7 cellular contexts compared by ENCODE assay signal in the genomic region with DNA sequence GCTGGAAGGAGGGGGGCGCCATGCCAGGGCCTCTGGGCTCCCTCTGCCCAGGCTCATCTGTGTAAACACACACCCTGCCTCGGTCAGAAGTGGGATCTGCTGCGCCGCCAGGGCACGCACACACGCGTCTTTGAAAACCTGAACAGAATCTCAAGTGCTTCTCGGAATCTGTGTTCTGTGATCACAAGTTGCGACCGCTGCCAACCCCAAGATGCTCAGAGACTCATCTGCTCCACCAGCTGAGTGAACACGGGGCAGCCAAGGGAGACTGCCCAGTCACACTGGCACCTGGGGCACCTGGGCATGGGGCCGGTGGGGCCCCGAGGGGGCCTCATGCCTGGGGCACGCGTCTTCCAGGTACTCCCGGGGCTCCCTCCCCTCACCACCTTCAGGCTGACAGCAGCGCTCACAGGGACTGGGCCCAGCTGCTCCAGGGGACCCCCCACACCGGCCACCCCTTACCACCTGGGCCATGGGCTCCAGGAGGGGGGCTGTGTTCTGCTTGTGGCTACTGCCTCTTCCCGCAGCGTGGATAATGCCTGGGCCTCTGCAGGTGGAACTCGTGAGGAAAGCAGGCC. TPM values are rescaled to one million over a fixed set of nuclear protein-coding genes. Genes with fewer than 3 reads are reported as not detected.
DNase-seq lines count a peak whose midpoint lies in the region; ATAC-seq and TF ChIP-seq lines count a peak whose summit lies in the region.

No MANE protein-coding gene starts in this region.

- H3K36me3 Mint-ChIP-seq in stimulated activated naive B cell treated with anti-CD40 and anti-IgM and Interleukin-4, amounts not matched to agents 10 μg/mL and 1 μg/mL and 100 μg/mL, for 72 hours = peaks cover 60 to 71% of the 10 kb centered on the region in 2 donors

- H3K27ac ChIP-seq in Panc1 (ENCODE audit: low read length) = no peak overlapping the region

- ATAC-seq in Panc1 (peak; percentile 33; the same call in 1 of the 2 replicates), GM21786 (IDR thresholded peaks at IDR 0.05; ENCODE audit: unreplicated experiment) (no peak)
- ATAC-seq in stimulated activated naive B cell treated with anti-CD40 and anti-IgM and Interleukin-4, amounts not matched to agents 10 μg/mL and 1 μg/mL and 100 μg/mL, for 72 hours (replicated peaks) = peak; percentile 73

- H3K4me3 ChIP-seq in Panc1 (ENCODE audit: low read depth in 2 of 2, low read length in 2 of 2) = no peak overlapping the region

- H3K27ac Mint-ChIP-seq in stimulated activated naive B cell treated with anti-CD40 and anti-IgM and Interleukin-4, amounts not matched to agents 10 μg/mL and 1 μg/mL and 100 μg/mL, for 72 hours = peak overlapping the region; percentile 95

- POLR2A ChIA-PET in Panc1 (lab: Charles Lee) = no interaction called here

- H3K27me3 ChIP-seq in Panc1 (ENCODE audit: control insufficient read depth, insufficient read depth, low read length) = no peaks in the 10 kb centered on the region

- H3K4me1 Mint-ChIP-seq in stimulated activated naive B cell treated with anti-CD40 and anti-IgM and Interleukin-4, amounts not matched to agents 10 μg/mL and 1 μg/mL and 100 μg/mL, for 72 hours = peaks cover 41 to 68% of the 10 kb centered on the region in 2 donors

- no peaks in the 10 kb centered on the region for H3K27me3 Mint-ChIP-seq in stimulated activated naive B cell treated with anti-CD40 and anti-IgM and Interleukin-4, amounts not matched to agents 10 μg/mL and 1 μg/mL and 100 μg/mL, for 72 hours

- CTCF ChIA-PET in Panc1 (lab: Charles Lee) = interaction anchor here (1.0 to 1.1 kb wide), 2 partner anchors 10 to 53 kb away, joined by 3 read pairs; no protein-coding TSS in a partner anchor

- H3K9me3 Mint-ChIP-seq in stimulated activated naive B cell treated with anti-CD40 and anti-IgM and Interleukin-4, amounts not matched to agents 10 μg/mL and 1 μg/mL and 100 μg/mL, for 72 hours = peaks cover 3 to 6% of the 10 kb centered on the region in 2 donors

- peak overlapping the region; percentile 37 to 44 for H3K4me3 Mint-ChIP-seq in stimulated activated naive B cell treated with anti-CD40 and anti-IgM and Interleukin-4, amounts not matched to agents 10 μg/mL and 1 μg/mL and 100 μg/mL, for 72 hours

- DNase-seq in GM20000 (ENCODE audit: low spot score) = peak; percentile 31
- DNase-seq in Panc1 (ENCODE audit: low read depth, low spot score) = no peak
- peak; percentile 40 for DNase-seq in iPS-NIHi11 (ENCODE audit: low spot score)
- DNase-seq in stimulated activated naive B cell treated with anti-CD40 and anti-IgM and Interleukin-4, amounts not matched to agents 10 μg/mL and 1 μg/mL and 100 μg/mL, for 72 hours = peak; percentile 44
- DNase-seq in AG20443 (ENCODE audit: low spot score) = no peak
- DNase-seq in NCI-H526 treated with DMSO at 0.1 percent for 48 hours (lab: John Stamatoyannopoulos, UW) = no peak

- H3K9me3 ChIP-seq in Panc1 (ENCODE audit: control insufficient read depth, insufficient read depth, low read depth, low read length) = no peaks in the 10 kb centered on the region

- BruUV-seq in Panc1 (replicated peaks; lab: Mats Ljungman, UMichigan) = no TSS peak

- no peaks in the 10 kb centered on the region; the same call in 1 of the 2 replicates for H3K36me3 ChIP-seq in Panc1 (ENCODE audit: control insufficient read depth, insufficient read depth, low read length)

- no peaks in the 10 kb centered on the region; the same call in 1 of the 2 replicates for H3K4me1 ChIP-seq in Panc1 (ENCODE audit: control insufficient read depth, insufficient read depth, low read length)

- intact Hi-C loops in Panc1 (cut with micrococcal nuclease; ENCODE audit: unreplicated experiment) = no loop called here

- in situ Hi-C loops in Panc1 (cut with HindIII; ENCODE audit: low pct_unique_long_range_greater_than_20kb, low sequenced_read_pairs) = no loop called here

- TF ChIP-seq CTCF in GM20000 (IDR thresholded peaks at IDR 0.05; ENCODE audit: extremely low read depth, missing control alignments) (no peak), Panc1 (IDR thresholded peaks at IDR 0.05) (peak; percentile 54)

RNA-seq across cellular contexts. Expression of a gene that starts 59.0 kb away (rescaled TPM):
- total RNA-seq in Panc1 (2021; ENCODE audit: unreplicated experiment) = 3.5 TPM
- polyA plus RNA-seq in Panc1 (2012; ENCODE audit: insufficient read length) = 8.4 TPM

Comparison
In these comparisons a context has a peak if more than half of its experiments do, and no peak if none do; other contexts are left out.
1. DNase-seq: peak in GM20000 (single experiment), iPS-NIHi11 (single experiment) and stimulated activated naive B cell treated with anti-CD40 and anti-IgM and Interleukin-4, amounts not matched to agents 10 μg/mL and 1 μg/mL and 100 μg/mL, for 72 hours (single experiment); none in Panc1 (single experiment), AG20443 (single experiment) and NCI-H526 treated with DMSO at 0.1 percent for 48 hours (single experiment).